Comparison of ENCODE assay signal across 8 cellular contexts in the genomic region with DNA sequence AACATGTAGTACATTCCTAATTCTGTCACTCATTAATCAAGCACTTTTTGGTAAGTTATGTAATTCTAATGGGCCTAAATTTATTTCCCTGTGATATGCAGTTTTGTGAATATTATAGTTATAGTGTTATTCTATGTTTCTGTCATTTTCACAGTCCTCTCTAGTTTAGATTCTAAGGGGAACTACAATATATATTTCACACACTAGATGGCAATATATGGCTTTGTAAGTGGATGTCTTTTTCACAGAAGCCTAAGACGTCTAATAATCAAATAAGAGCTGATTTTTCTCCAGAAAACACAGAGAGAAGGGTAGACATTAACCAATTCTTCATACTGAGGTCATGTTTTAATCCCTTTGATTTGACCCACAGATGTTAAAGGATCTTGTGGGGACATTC. TPM values are rescaled to one million over a fixed set of nuclear protein-coding genes. Genes with fewer than 3 reads are reported as not detected.
DNase-seq lines count a peak whose midpoint lies in the region; ATAC-seq, FAIRE-seq and TF ChIP-seq lines count a peak whose summit lies in the region.

No MANE protein-coding gene starts in this region.

- WGBS in pancreas, 2 donors = 4 to 5% methylated on average over 1 of the region's 1 CpG

- no peak for DNase-seq in activated CD8-positive, alpha-beta memory T cell treated with anti-CD3 and anti-CD28 coated beads, Interleukin-2, amount 10 ng/mL, durations not matched to agents 7 days and 5 days
- no peak for DNase-seq in activated CD8-positive, alpha-beta memory T cell treated with anti-CD3 and anti-CD28 coated beads, Interleukin-2, amount 50 U/mL, for 48 hours
- DNase-seq in NCI-H460 (ENCODE audit: extremely low read depth, low read depth) (peak; percentile 15), pancreas (no peak), GOT3 (lab: John Stamatoyannopoulos, UW) (no peak), NCI-H446 treated with DMSO at 0.1 percent for 48 hours (lab: John Stamatoyannopoulos, UW) (no peak)
- DNase-seq in effector memory CD8-positive, alpha-beta T cell = no peak

- no peaks in the 10 kb centered on the region for H3K36me3 ChIP-seq in pancreas

- no peaks in the 10 kb centered on the region for H3K36me3 Mint-ChIP-seq in activated CD8-positive, alpha-beta memory T cell treated with anti-CD3 and anti-CD28 coated beads, Interleukin-2, amount 10 ng/mL, durations not matched to agents 7 days and 5 days
- no peaks in the 10 kb centered on the region for H3K36me3 Mint-ChIP-seq in effector memory CD8-positive, alpha-beta T cell (ENCODE audit: insufficient read depth)

- H3K27ac Mint-ChIP-seq in activated CD8-positive, alpha-beta memory T cell treated with anti-CD3 and anti-CD28 coated beads, Interleukin-2, amount 10 ng/mL, durations not matched to agents 7 days and 5 days = no peak overlapping the region
- no peak overlapping the region for H3K27ac Mint-ChIP-seq in effector memory CD8-positive, alpha-beta T cell

- no peak overlapping the region for H3K4me3 Mint-ChIP-seq in activated CD8-positive, alpha-beta memory T cell treated with anti-CD3 and anti-CD28 coated beads, Interleukin-2, amount 10 ng/mL, durations not matched to agents 7 days and 5 days
- no peak overlapping the region for H3K4me3 Mint-ChIP-seq in effector memory CD8-positive, alpha-beta T cell

- H3K27me3 ChIP-seq in pancreas = no peaks in the 10 kb centered on the region

- peaks cover 6% of the 10 kb centered on the region for H3K27me3 Mint-ChIP-seq in activated CD8-positive, alpha-beta memory T cell treated with anti-CD3 and anti-CD28 coated beads, Interleukin-2, amount 10 ng/mL, durations not matched to agents 7 days and 5 days
- no peaks in the 10 kb centered on the region for H3K27me3 Mint-ChIP-seq in effector memory CD8-positive, alpha-beta T cell

- H3K9me3 Mint-ChIP-seq in activated CD8-positive, alpha-beta memory T cell treated with anti-CD3 and anti-CD28 coated beads, Interleukin-2, amount 10 ng/mL, durations not matched to agents 7 days and 5 days (ENCODE audit: low read depth) = no peaks in the 10 kb centered on the region
- no peaks in the 10 kb centered on the region for H3K9me3 Mint-ChIP-seq in effector memory CD8-positive, alpha-beta T cell

- peak; percentile 42 for ATAC-seq in activated CD8-positive, alpha-beta memory T cell treated with anti-CD3 and anti-CD28 coated beads, Interleukin-2, amount 10 ng/mL, durations not matched to agents 7 days and 5 days
- ATAC-seq in effector memory CD8-positive, alpha-beta T cell (replicated peaks) = peak; percentile 42
- ATAC-seq in pancreas (peak in 3 of 4 donors; percentile 72 to 77 (median 72)), GM18520 (IDR thresholded peaks at IDR 0.05; ENCODE audit: unreplicated experiment) (no peak)

- no peak for TF ChIP-seq CTCF in pancreas (IDR thresholded peaks at IDR 0.05)

- peak; percentile 32 for FAIRE-seq in pancreas (lab: Jason Lieb, UNC)

- no peak overlapping the region for H3K27ac ChIP-seq in pancreas

- CTCF ChIA-PET in activated CD8-positive, alpha-beta memory T cell treated with anti-CD3 and anti-CD28 coated beads, Interleukin-2, amount 10 ng/mL, durations not matched to agents 7 days and 5 days (lab: Charles Lee) = interaction anchor here (0.6 to 3.2 kb wide), 13 partner anchors 10 to 747 kb away, joined by 3 to 11 read pairs (median 4); a partner anchor contains a TSS

- no peak overlapping the region for H3K4me3 ChIP-seq in pancreas

- peaks cover 0 to 5% (median 0%) of the 10 kb centered on the region in 3 donors for H3K4me1 ChIP-seq in pancreas

- intact Hi-C loops in pancreas (cut with DNase I) = no loop called here

- no peaks in the 10 kb centered on the region for H3K9me3 ChIP-seq in pancreas

- H3K4me1 Mint-ChIP-seq in activated CD8-positive, alpha-beta memory T cell treated with anti-CD3 and anti-CD28 coated beads, Interleukin-2, amount 10 ng/mL, durations not matched to agents 7 days and 5 days = peaks cover 2% of the 10 kb centered on the region
- H3K4me1 Mint-ChIP-seq in effector memory CD8-positive, alpha-beta T cell (ENCODE audit: low read depth in 2 of 2) = peaks cover 6% of the 10 kb centered on the region in 2 donors

RNA-seq across cellular contexts. Expression of a gene that starts 18.0 kb away (rescaled TPM):
- 1 to 10 TPM; 2.9 to 3.7 TPM for total RNA-seq in activated CD8-positive, alpha-beta memory T cell treated with anti-CD3 and anti-CD28 coated beads, Interleukin-2, amount 10 ng/mL, durations not matched to agents 7 days and 5 days
- total RNA-seq in NCI-H460 (2014; rRNA removed; shearing (Covaris generic)) = 0.45 TPM in 1 of 2 replicates, not detected in the other
- polyA plus RNA-seq in NCI-H460 (2014; cell fraction: nucleus; rRNA removed) = not detected in 2 replicates
- 1 to 10 TPM; 4.6 to 6.4 (median 5.9) TPM for total RNA-seq in pancreas
- polyA plus RNA-seq in pancreas = 1 to 10 TPM; 2.5 to 6.4 TPM

RNA-seq across cellular contexts. Expression of a gene that starts 21.5 kb away (rescaled TPM):
- not detected for total RNA-seq in activated CD8-positive, alpha-beta memory T cell treated with anti-CD3 and anti-CD28 coated beads, Interleukin-2, amount 10 ng/mL, durations not matched to agents 7 days and 5 days
- total RNA-seq in NCI-H460 (2014; rRNA removed; shearing (Covaris generic)) = not detected in 2 replicates
- polyA plus RNA-seq in NCI-H460 (2014; cell fraction: nucleus; rRNA removed) = not detected in 2 replicates
- total RNA-seq in pancreas = under 1 TPM; 0.04 to 0.47 (median 0.20) TPM
- polyA plus RNA-seq in pancreas = 1 to 10 TPM in 1 of 2 donors, under 1 TPM in 1; 0.53 to 1.2 TPM
